Comparison of ENCODE assay signal across 1 cellular context in the genomic region with DNA sequence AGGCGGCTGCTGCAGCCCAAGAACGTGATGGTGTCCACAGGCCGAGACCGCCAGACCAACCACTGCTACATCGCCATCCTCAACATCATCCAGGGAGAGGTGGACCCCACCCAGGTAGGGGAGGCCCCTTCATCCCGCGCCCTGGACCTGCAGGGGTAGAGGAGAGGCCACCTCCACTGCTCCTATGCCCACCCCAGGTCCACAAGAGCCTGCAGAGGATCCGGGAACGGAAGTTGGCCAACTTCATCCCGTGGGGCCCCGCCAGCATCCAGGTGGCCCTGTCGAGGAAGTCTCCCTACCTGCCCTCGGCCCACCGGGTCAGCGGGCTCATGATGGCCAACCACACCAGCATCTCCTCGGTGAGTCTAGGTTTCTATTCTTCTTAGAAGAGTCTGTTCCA. TPM values are rescaled to one million over a fixed set of nuclear protein-coding genes. Genes with fewer than 3 reads are reported as not detected.
"Had no signal": no experiment of that assay in that cellular context is flagged by ENCODE, and none has a peak within 500 bp of the region (broad histone marks: within the 10 kb centered on the region; RNA-seq: fewer than 3 reads in every experiment).

No MANE protein-coding gene starts in this region.

RNA-seq across cellular contexts. Expression of a gene that starts 10.7 kb away (rescaled TPM):
- polyA plus RNA-seq: naive thymus-derived CD4-positive, alpha-beta T cell had no signal
